In genomic region chr7:63031838-63032436, GRCh38 we compare ENCODE assay signal across 25 cellular contexts.
DNase-seq lines count a peak whose midpoint lies in the region; ATAC-seq and TF ChIP-seq lines count a peak whose summit lies in the region.
"Had no signal": no experiment of that assay in that cellular context is flagged by ENCODE, and none has a peak within 500 bp of the region (broad histone marks: within the 10 kb centered on the region; RNA-seq: fewer than 3 reads in every experiment).

No MANE protein-coding gene starts in this region.

- POLR2A ChIA-PET in SK-N-SH (lab: Yijun Ruan, JAX): no interaction called here

- H3K27me3 Mint-ChIP-seq in chondrocyte (ENCODE audit: low read depth) (no peaks in the 10 kb centered on the region), endodermal cell (ENCODE audit: insufficient read depth) (no peaks in the 10 kb centered on the region)
- H3K27me3 Mint-ChIP-seq: CD4-positive, alpha-beta memory T cell; CD4-positive, CD25-positive, alpha-beta regulatory T cell had no signal

- H3K36me3 ChIP-seq in endodermal cell (ENCODE audit: control insufficient read depth, insufficient read depth, low read length) (no peaks in the 10 kb centered on the region), SK-N-SH (replicated peaks in 1 of 2; ENCODE audit: control insufficient read depth in 1 of 2, insufficient read depth in 2 of 2, low read length in 1 of 2) (no peaks in the 10 kb centered on the region)
- H3K36me3 ChIP-seq: BE2C, BLaER1 had no signal

- no peaks in the 10 kb centered on the region for H3K9me2 ChIP-seq in SK-N-SH

- no peak overlapping the region for H3K9ac ChIP-seq in endodermal cell (ENCODE audit: extremely low read depth, low read length, poor library complexity, severe bottlenecking)
- H3K9ac ChIP-seq in SK-N-SH: no peak overlapping the region
- H3K9ac ChIP-seq: BLaER1 had no signal

- WGBS in endodermal cell (ENCODE audit: insufficient coverage in 1 of 2, insufficient read length in 1 of 2), 2 experiments: 73 to 84% methylated on average over 12 to 16 of the region's 16 CpGs
- 5% methylated on average over 16 of the region's 16 CpGs for WGBS in SK-N-SH (ENCODE audit: low lambda C conversion rate)

- no peaks in the 10 kb centered on the region for H4K20me1 ChIP-seq in SK-N-SH (ENCODE audit: insufficient read depth)
- H4K20me1 ChIP-seq: BLaER1 had no signal

- H3K4me2 ChIP-seq in SK-N-SH: no peak overlapping the region
- H3K4me2 ChIP-seq: BLaER1 had no signal

- no peaks in the 10 kb centered on the region for H3K4me1 ChIP-seq in endodermal cell (ENCODE audit: control insufficient read depth, insufficient read depth, low read length)
- no peaks in the 10 kb centered on the region for H3K4me1 ChIP-seq in SK-N-SH (ENCODE audit: control insufficient read depth in 1 of 2, insufficient read depth in 2 of 2, low read depth in 1 of 2, low read length in 1 of 2)
- H3K4me1 ChIP-seq: BE2C had no signal

- no peak for ATAC-seq in activated CD4-positive, CD25-positive, alpha-beta regulatory T cell treated with anti-CD3 and anti-CD28 coated beads, Interleukin-2, amount 50 U/mL, for 24 hours
- ATAC-seq: GM12878 had no signal

- no peak overlapping the region for H3K4me3 ChIP-seq in coronary artery
- peak overlapping the region; percentile 35 for H3K4me3 ChIP-seq in endodermal cell (ENCODE audit: low read length)
- H3K4me3 ChIP-seq in SK-N-SH (ENCODE audit: low read depth in 2 of 2, low read length in 1 of 2): no peak overlapping the region
- H3K4me3 ChIP-seq: BLaER1, GM12878 had no signal

- peaks cover 3% of the 10 kb centered on the region for H3K36me3 Mint-ChIP-seq in chondrocyte (ENCODE audit: low read depth)
- peaks cover 2% of the 10 kb centered on the region for H3K36me3 Mint-ChIP-seq in endodermal cell (ENCODE audit: low read depth)
- H3K36me3 Mint-ChIP-seq: CD14-positive monocyte; CD4-positive, alpha-beta memory T cell; CD4-positive, CD25-positive, alpha-beta regulatory T cell; CD8-positive, alpha-beta memory T cell had no signal

- CTCF ChIA-PET in SK-N-SH (lab: Yijun Ruan, JAX): no interaction called here

- no peak overlapping the region for H3K4me3 Mint-ChIP-seq in chondrocyte (ENCODE audit: unreplicated experiment)
- no peak overlapping the region for H3K4me3 Mint-ChIP-seq in endodermal cell
- H3K4me3 Mint-ChIP-seq: CD14-positive monocyte; CD4-positive, alpha-beta memory T cell; CD4-positive, CD25-positive, alpha-beta regulatory T cell; CD8-positive, alpha-beta memory T cell had no signal

- peaks cover 76% of the 10 kb centered on the region for H3K9me3 ChIP-seq in endodermal cell (ENCODE audit: control insufficient read depth, low read length)
- no peaks in the 10 kb centered on the region for H3K9me3 ChIP-seq in SK-N-SH
- H3K9me3 ChIP-seq: BE2C had no signal

- H3K4me1 Mint-ChIP-seq in chondrocyte (ENCODE audit: low read depth): no peaks in the 10 kb centered on the region
- H3K4me1 Mint-ChIP-seq in endodermal cell: no peaks in the 10 kb centered on the region
- H3K4me1 Mint-ChIP-seq: CD14-positive monocyte; CD4-positive, alpha-beta memory T cell; CD4-positive, CD25-positive, alpha-beta regulatory T cell; CD8-positive, alpha-beta memory T cell had no signal

- H3K27ac Mint-ChIP-seq in chondrocyte (ENCODE audit: unreplicated experiment) (no peak overlapping the region), endodermal cell (no peak overlapping the region)
- H3K27ac Mint-ChIP-seq: CD14-positive monocyte; CD4-positive, alpha-beta memory T cell; CD4-positive, CD25-positive, alpha-beta regulatory T cell; CD8-positive, alpha-beta memory T cell had no signal

- H2AFZ ChIP-seq in SK-N-SH (ENCODE audit: low read depth): no peak overlapping the region

- TF ChIP-seq CTCF in chondrocyte (IDR thresholded peaks at IDR 0.05): no peak
- no peak for TF ChIP-seq CTCF in coronary artery (IDR thresholded peaks at IDR 0.05)
- no peak for TF ChIP-seq CTCF in endodermal cell (conservative IDR thresholded peaks at IDR 0.05)
- TF ChIP-seq CTCF in SK-N-SH (IDR thresholded peaks at IDR 0.05): no peak

- TF ChIP-seq RAD21 in SK-N-SH (IDR thresholded peaks at IDR 0.05; ENCODE audit: low read length): no peak

- TF ChIP-seq EP300 in SK-N-SH (IDR thresholded peaks at IDR 0.05; ENCODE audit: borderline replicate concordance in 1 of 2, low read depth in 1 of 2, low read length in 1 of 2): no peak

- no peaks in the 10 kb centered on the region for H3K27me3 ChIP-seq in endodermal cell (ENCODE audit: control insufficient read depth, insufficient read depth, low read length, poor library complexity, severe bottlenecking)
- H3K27me3 ChIP-seq in SK-N-SH (ENCODE audit: insufficient read depth): no peaks in the 10 kb centered on the region
- H3K27me3 ChIP-seq: BE2C, BLaER1 had no signal

- H3K9me3 Mint-ChIP-seq in chondrocyte (ENCODE audit: low read depth) (peaks cover 78% of the 10 kb centered on the region), endodermal cell (peaks cover 65% of the 10 kb centered on the region)

- H3K79me2 ChIP-seq in SK-N-SH (ENCODE audit: insufficient read depth): no peaks in the 10 kb centered on the region

- H3K27ac ChIP-seq in coronary artery (no peak overlapping the region), endodermal cell (ENCODE audit: low read depth, low read length) (no peak overlapping the region), SK-N-SH (ENCODE audit: low read depth in 2 of 2, low read length in 1 of 2) (no peak overlapping the region)
- H3K27ac ChIP-seq: BLaER1 had no signal

- DNase-seq in chondrocyte (ENCODE audit: low spot score) (peak; percentile 88), coronary artery (ENCODE audit: low spot score) (peak; percentile 55), endodermal cell (no peak), mesenteric fat pad (ENCODE audit: low spot score) (peak; percentile 45), SK-N-SH (no peak)
- DNase-seq in activated CD4-positive, CD25-positive, alpha-beta regulatory T cell treated with anti-CD3 and anti-CD28 coated beads, Interleukin-2, amount 50 U/mL, for 72 hours: no peak
- DNase-seq: 8988T; ACHN; BE2C; C1 segment of cervical spinal cord; CD4-positive, alpha-beta memory T cell; CD4-positive, CD25-positive, alpha-beta regulatory T cell; CD8-positive, alpha-beta memory T cell; COR-L47; DMS 273 treated with DMSO at 0.1 percent for 48 hours; DMS153; DMS53; DMS79; DND-41; EL; GDM1 had no signal

- no peaks in the 10 kb centered on the region for H3F3A ChIP-seq in SK-N-SH (replicated peaks; ENCODE audit: insufficient read depth)

TF ChIP-seq in SK-N-SH, 30 proteins besides CTCF, POLR2A, EP300 and RAD21 (continues in another document):
- TF ChIP-seq ELF1 (IDR thresholded peaks at IDR 0.05) (no peak), TAF1 (IDR thresholded peaks at IDR 0.05; ENCODE audit: borderline replicate concordance, low read depth, low read length) (no peak), SIN3A (IDR thresholded peaks at IDR 0.05; ENCODE audit: borderline replicate concordance, low read depth, low read length) (no peak), FOXJ3 (CRISPR knock-in tag; IDR thresholded peaks at IDR 0.05) (no peak), ZBTB33 (IDR thresholded peaks at IDR 0.05; ENCODE audit: borderline replicate concordance, low read depth) (no peak), USF1 (IDR thresholded peaks at IDR 0.05; ENCODE audit: borderline replicate concordance, low read depth) (no peak), POLR2AphosphoS5 (IDR thresholded peaks at IDR 0.05; ENCODE audit: low read depth, low read length) (no peak)
- TF ChIP-seq, protein P1, sequence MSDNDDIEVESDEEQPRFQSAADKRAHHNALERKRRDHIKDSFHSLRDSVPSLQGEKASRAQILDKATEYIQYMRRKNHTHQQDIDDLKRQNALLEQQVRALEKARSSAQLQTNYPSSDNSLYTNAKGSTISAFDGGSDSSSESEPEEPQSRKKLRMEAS (IDR thresholded peaks at IDR 0.05; ENCODE audit: low read depth): no peak

Comparison
In these comparisons a context has a peak if more than half of its experiments do, and no peak if none do; other contexts are left out.
1. DNase-seq: peak in chondrocyte (single experiment), coronary artery (single experiment) and mesenteric fat pad (single experiment); none in endodermal cell (single experiment), activated CD4-positive, CD25-positive, alpha-beta regulatory T cell treated with anti-CD3 and anti-CD28 coated beads, Interleukin-2, amount 50 U/mL, for 72 hours (single experiment) and SK-N-SH (single experiment).